Comparison of ENCODE assay signal across 12 cellular contexts in the genomic region with DNA sequence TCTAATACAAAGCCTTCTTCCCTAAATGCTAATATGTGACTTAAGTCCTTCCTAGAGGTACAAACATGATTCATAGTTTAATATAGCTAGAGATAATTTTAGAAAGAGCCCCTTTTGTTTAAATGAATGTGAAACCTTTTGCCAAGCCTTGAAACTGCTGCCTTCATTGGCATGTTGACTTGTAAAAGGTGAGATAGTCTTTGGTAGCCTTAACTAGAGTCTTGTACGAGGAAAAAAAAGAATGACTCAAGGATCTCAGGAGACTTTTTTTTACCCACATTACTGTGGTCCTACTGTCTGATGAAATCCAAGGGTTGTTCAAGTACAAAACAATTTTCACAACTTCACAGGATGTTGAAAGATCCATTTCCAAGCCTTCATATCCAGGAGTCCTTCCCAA.
DNase-seq lines count a peak whose midpoint lies in the region; ATAC-seq and TF ChIP-seq lines count a peak whose summit lies in the region.
"Had no signal": no experiment of that assay in that cellular context is flagged by ENCODE, and none has a peak within 500 bp of the region (broad histone marks: within the 10 kb centered on the region; RNA-seq: fewer than 3 reads in every experiment).

No MANE protein-coding gene starts in this region.

- no peaks in the 10 kb centered on the region for H4K20me1 ChIP-seq in smooth muscle cell (ENCODE audit: low read depth)

- WGBS in smooth muscle cell (ENCODE audit: low lambda C conversion rate), result 18% methylated on average over 1 of the region's 1 CpG

- H3K9me3 ChIP-seq in smooth muscle cell (replicated peaks; ENCODE audit: low read depth), result no peaks in the 10 kb centered on the region
- H3K9me3 ChIP-seq: mucosa of descending colon had no signal

- peak overlapping the region; percentile 86 for H2AFZ ChIP-seq in smooth muscle cell (ENCODE audit: low read depth)

- H3K4me1 ChIP-seq in smooth muscle cell (ENCODE audit: low read depth), result peaks cover 18% of the 10 kb centered on the region

- CTCF ChIA-PET in RWPE1 (lab: Yijun Ruan, JAX), result interaction anchor here (1.3 kb wide), 1 partner anchor 12 kb away, joined by 3 read pairs; no protein-coding TSS in a partner anchor

- H3K36me3 ChIP-seq in smooth muscle cell (ENCODE audit: low read depth), result no peaks in the 10 kb centered on the region
- H3K36me3 ChIP-seq: WERI-Rb-1 had no signal

- H3K9ac ChIP-seq in smooth muscle cell (ENCODE audit: low read depth), result peak overlapping the region; percentile 78

- H3F3A ChIP-seq in smooth muscle cell (ENCODE audit: low read depth), result no peaks in the 10 kb centered on the region

- H3K4me3 ChIP-seq in smooth muscle cell, result no peak overlapping the region
- H3K4me3 ChIP-seq: mucosa of descending colon had no signal

- ATAC-seq in GM21723 (IDR thresholded peaks at IDR 0.05; ENCODE audit: unreplicated experiment), result no peak
- ATAC-seq: mucosa of descending colon had no signal

- H3K27ac ChIP-seq in RWPE1, result no peak overlapping the region; the same call in 1 of the 2 replicates
- H3K27ac ChIP-seq in smooth muscle cell (ENCODE audit: low read depth), result peak overlapping the region; percentile 94
- H3K27ac ChIP-seq: WERI-Rb-1 had no signal

- POLR2A ChIA-PET in RWPE1 (lab: Yijun Ruan, JAX; ENCODE audit: low non-redundant PET), result no interaction called here

- no peak for TF ChIP-seq CTCF in RWPE1 (conservative IDR thresholded peaks at IDR 0.05; ENCODE audit: low read depth)
- TF ChIP-seq CTCF in smooth muscle cell (IDR thresholded peaks at IDR 0.05; ENCODE audit: borderline replicate concordance, insufficient read depth, poor library complexity, severe bottlenecking), result no peak

- H3K79me2 ChIP-seq in smooth muscle cell (ENCODE audit: low read depth), result no peaks in the 10 kb centered on the region

- H3K27me3 ChIP-seq in smooth muscle cell (ENCODE audit: low read depth), result no peaks in the 10 kb centered on the region

- H3K4me2 ChIP-seq in smooth muscle cell, result peak overlapping the region; percentile 76

- peak; percentile 77 for DNase-seq in GM04503 (ENCODE audit: low read depth)
- DNase-seq in RWPE1 (ENCODE audit: low spot score), result peak; percentile 68
- DNase-seq in fibroblast of peridontal ligament (ENCODE audit: extremely low read depth), result peak; percentile 96
- DNase-seq in smooth muscle cell (lab: John Stamatoyannopoulos, UW; ENCODE audit: unreplicated experiment), result no peak
- no peak for DNase-seq in hippocampal formation (lab: John Stamatoyannopoulos, UW)
- DNase-seq in activated T-cell treated with anti-CD3 and anti-CD28 coated beads for 4 hours, result no peak
- no peak for DNase-seq in NCI-H1694 (lab: John Stamatoyannopoulos, UW)
- DNase-seq: NCI-H1417 treated with DMSO at 0.1 percent for 48 hours, SIG-M5, WERI-Rb-1 had no signal

Comparison
In these comparisons a context has a peak if more than half of its experiments do, and no peak if none do; other contexts are left out.
1. DNase-seq: peak in GM04503 (single experiment), RWPE1 (single experiment) and fibroblast of peridontal ligament (single experiment); none in smooth muscle cell (single experiment), hippocampal formation (0 of 2), activated T-cell treated with anti-CD3 and anti-CD28 coated beads for 4 hours (single experiment) and NCI-H1694 (single experiment).